ENCODE assay signal across 19 cellular contexts in the genomic region with DNA sequence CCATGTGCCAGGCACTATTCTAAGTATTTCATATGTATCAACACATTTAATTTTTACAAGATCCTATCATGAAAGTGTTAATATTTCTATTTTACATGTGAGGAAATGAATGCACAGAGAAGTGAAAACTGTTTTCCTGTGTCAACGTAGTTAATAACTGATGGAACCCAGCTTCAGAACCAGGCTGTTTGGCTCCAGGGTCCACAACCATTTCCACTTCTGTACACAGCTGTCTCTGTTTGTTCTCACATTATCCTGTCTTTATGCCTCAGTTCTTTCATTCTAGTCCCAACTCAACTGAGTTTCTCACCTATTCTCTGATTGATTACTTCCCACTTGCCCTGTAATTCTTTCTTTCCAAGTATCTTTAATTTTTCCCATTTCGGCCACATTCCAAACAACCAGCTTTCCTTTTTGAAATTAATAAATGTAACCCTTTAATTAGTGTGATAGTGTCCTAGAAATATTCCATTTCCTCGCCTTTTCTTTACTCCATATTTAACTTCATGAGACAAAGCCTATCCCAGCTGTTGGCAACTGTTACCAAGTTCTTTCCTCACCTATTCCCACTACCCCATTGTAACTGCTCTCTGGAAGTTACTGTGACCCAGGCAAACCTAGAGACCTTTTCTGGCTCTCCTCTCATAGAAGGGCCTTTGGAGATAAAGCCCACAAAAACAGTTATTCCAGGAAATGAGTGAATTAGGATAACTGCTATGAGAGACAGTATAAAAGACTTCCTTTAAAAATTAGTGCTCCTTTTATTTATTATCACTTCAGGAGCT.
"Had no signal": no experiment of that assay in that cellular context is flagged by ENCODE, and none has a peak within 500 bp of the region (broad histone marks: within the 10 kb centered on the region; RNA-seq: fewer than 3 reads in every experiment).

No MANE protein-coding gene starts in this region.

- FAIRE-seq: islet of Langerhans, small intestine had no signal

- H3K36me3 ChIP-seq: heart left ventricle, right atrium auricular region, stomach, thoracic aorta, transverse colon had no signal

- H3K4me3 ChIP-seq: coronary artery, heart left ventricle, right atrium auricular region, stomach, thoracic aorta, transverse colon had no signal

- H3K27ac ChIP-seq: coronary artery, heart left ventricle, right atrium auricular region, stomach, thoracic aorta, transverse colon had no signal

- H3K9me3 ChIP-seq: right atrium auricular region, stomach, thoracic aorta, transverse colon had no signal

- H3K27me3 ChIP-seq: heart left ventricle, right atrium auricular region, stomach, transverse colon had no signal

- ATAC-seq: heart left ventricle; naive thymus-derived CD4-positive, alpha-beta T cell had no signal

- DNase-seq: effector CD4-positive, alpha-beta T cell; endodermal cell; heart left ventricle; hypothalamus; kidney glomerular epithelial cell; mesendoderm; naive thymus-derived CD4-positive, alpha-beta T cell; nephron progenitor cell; posterior cingulate gyrus; small intestine; stimulated activated CD4-positive, alpha-beta T cell treated with anti-CD3 and anti-CD28 coated beads, Interleukin-12 subunit alpha, Interleukin-12 subunit beta, amount 100 ng/mL, for 4 hours; stimulated activated naive CD4-positive, alpha-beta T cell; stomach; substantia nigra; transverse colon had no signal

- H3K4me1 ChIP-seq: heart left ventricle, right atrium auricular region, stomach, transverse colon had no signal
